21 cellular contexts compared by ENCODE assay signal in the genomic region with DNA sequence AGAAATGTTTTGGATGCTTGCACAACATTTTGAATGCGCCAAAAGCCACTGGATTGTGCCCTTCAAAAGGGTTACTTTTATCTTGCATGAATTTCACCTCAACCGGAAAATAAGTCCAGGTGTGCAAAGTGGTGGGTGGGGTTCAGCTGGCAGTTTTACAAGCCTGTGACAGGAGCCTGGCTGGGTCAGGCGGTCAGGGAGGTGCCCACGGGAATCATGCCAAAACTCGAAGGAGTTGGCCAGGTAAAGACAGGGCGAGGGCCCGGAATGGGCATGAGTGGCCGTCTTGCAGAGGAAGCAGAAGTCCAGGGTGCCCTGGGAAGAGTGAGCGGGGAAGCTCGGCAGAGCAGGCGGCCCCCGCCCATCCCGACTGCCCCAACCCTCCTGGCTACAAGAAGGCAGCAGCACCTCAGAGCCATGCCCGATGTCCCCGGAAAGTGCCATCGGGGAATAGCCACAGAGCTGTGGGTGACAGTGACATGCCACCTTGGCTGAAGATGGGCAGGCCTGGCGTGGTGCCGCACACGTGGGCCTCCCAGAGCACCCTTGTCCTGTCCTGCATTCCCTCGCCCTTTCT. TPM values are rescaled to one million over a fixed set of nuclear protein-coding genes. Genes with fewer than 3 reads are reported as not detected.
"Had no signal": no experiment of that assay in that cellular context is flagged by ENCODE, and none has a peak within 500 bp of the region (broad histone marks: within the 10 kb centered on the region; RNA-seq: fewer than 3 reads in every experiment).

No MANE protein-coding gene starts in this region.

- DNase-seq: activated CD4-positive, alpha-beta T cell treated with anti-CD3 and anti-CD28 coated beads, Interleukin-2, amount 10 ng/mL, durations not matched to agents 7 days and 5 days; activated CD8-positive, alpha-beta memory T cell treated with anti-CD3 and anti-CD28 coated beads, Interleukin-2, amount 50 U/mL, for 48 hours; activated gamma-delta T cell; activated T-cell treated with anti-CD3 and anti-CD28 coated beads, Interleukin-2, amount 50 U/mL, for 72 hours; amygdala; caudate nucleus; effector CD4-positive, alpha-beta T cell; ovary; sigmoid colon; stimulated activated CD4-positive, alpha-beta T cell treated with anti-CD3 and anti-CD28 coated beads, Interleukin-2, amount 100 ng/mL, for 24 hours; T-helper 2 cell; tibial artery had no signal

- H3K4me1 Mint-ChIP-seq: activated CD4-positive, alpha-beta T cell treated with anti-CD3 and anti-CD28 coated beads, Interleukin-2, amount 10 ng/mL, durations not matched to agents 7 days and 5 days had no signal

- H3K27ac ChIP-seq: body of pancreas, coronary artery, esophagus muscularis mucosa, hepatocyte, ovary, sigmoid colon, tibial artery had no signal

- H3K36me3 Mint-ChIP-seq: activated naive CD8-positive, alpha-beta T cell had no signal

- H3K27me3 ChIP-seq: body of pancreas, esophagus muscularis mucosa, hepatocyte, ovary, sigmoid colon, tibial artery had no signal

- H3K4me3 ChIP-seq: body of pancreas, coronary artery, esophagus muscularis mucosa, hepatocyte, ovary, sigmoid colon, tibial artery had no signal

- H3K4me3 Mint-ChIP-seq: activated CD4-positive, alpha-beta T cell treated with anti-CD3 and anti-CD28 coated beads, Interleukin-2, amount 10 ng/mL, durations not matched to agents 7 days and 5 days; activated naive CD8-positive, alpha-beta T cell; activated T-cell treated with anti-CD3 and anti-CD28 coated beads, Interleukin-2, amount 50 U/mL, for 72 hours; neural crest cell had no signal

- H3K27ac Mint-ChIP-seq: activated CD4-positive, alpha-beta T cell treated with anti-CD3 and anti-CD28 coated beads, Interleukin-2, amount 10 ng/mL, durations not matched to agents 7 days and 5 days; activated naive CD8-positive, alpha-beta T cell; activated T-cell treated with anti-CD3 and anti-CD28 coated beads, Interleukin-2, amount 50 U/mL, for 72 hours had no signal

- H3K27me3 Mint-ChIP-seq: activated CD4-positive, alpha-beta T cell treated with anti-CD3 and anti-CD28 coated beads, Interleukin-2, amount 10 ng/mL, durations not matched to agents 7 days and 5 days; activated naive CD8-positive, alpha-beta T cell had no signal

- H3K4me1 ChIP-seq: body of pancreas, esophagus muscularis mucosa, sigmoid colon, tibial artery had no signal

- ATAC-seq: activated T-cell treated with anti-CD3 and anti-CD28 coated beads, Interleukin-2, amount 50 U/mL, for 72 hours; body of pancreas had no signal

- H3K36me3 ChIP-seq: esophagus muscularis mucosa, ovary, sigmoid colon, tibial artery had no signal

- H3K9me3 ChIP-seq: body of pancreas, esophagus muscularis mucosa, ovary, sigmoid colon, tibial artery had no signal

- H3K9me3 Mint-ChIP-seq: activated CD4-positive, alpha-beta T cell treated with anti-CD3 and anti-CD28 coated beads, Interleukin-2, amount 10 ng/mL, durations not matched to agents 7 days and 5 days; activated T-cell treated with anti-CD3 and anti-CD28 coated beads, Interleukin-2, amount 50 U/mL, for 72 hours; neural crest cell had no signal

RNA-seq across cellular contexts. Expression of a gene that starts 19.1 kb away (rescaled TPM):
- total RNA-seq: activated CD4-positive, alpha-beta T cell treated with anti-CD3 and anti-CD28 coated beads, Interleukin-2, amount 10 ng/mL, durations not matched to agents 7 days and 5 days; activated T-cell treated with anti-CD3 and anti-CD28 coated beads, Interleukin-2, amount 50 U/mL, for 72 hours; body of pancreas; esophagus muscularis mucosa; glomerular endothelial cell; hepatocyte; liver; pulmonary artery endothelial cell; sigmoid colon had no signal
